1 cellular context compared by ENCODE assay signal in the genomic region with DNA sequence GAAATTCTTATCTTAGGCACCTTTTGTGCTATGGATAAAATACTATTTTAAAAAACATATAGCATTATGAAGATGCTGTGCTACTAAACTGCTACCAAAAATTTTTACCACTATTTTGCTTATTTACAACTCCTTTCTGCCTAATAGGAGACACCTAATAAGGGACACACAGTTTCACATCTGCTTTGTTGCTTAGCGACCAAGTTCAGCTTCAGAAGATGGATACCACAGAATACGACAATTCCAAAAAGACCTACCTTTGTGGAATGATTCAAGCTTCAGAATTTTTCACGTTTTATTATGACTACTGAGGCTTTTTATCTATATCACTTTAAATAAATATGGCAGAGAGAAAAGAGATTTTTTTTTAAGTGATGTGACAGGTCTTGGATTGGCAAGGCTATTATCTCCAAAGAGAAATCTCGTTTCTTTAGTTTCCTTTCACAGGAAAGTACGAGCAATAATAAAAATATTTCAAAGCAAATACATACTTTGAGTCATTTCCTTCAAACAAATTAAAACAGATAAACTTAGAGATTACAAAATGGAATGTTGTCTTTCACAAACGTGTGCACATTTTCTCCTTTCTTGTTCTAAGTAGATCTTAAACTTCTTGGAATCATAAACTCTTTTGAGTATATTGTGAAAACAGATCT.
TF ChIP-seq lines count a peak whose summit lies in the region.

No MANE protein-coding gene starts in this region.

TF ChIP-seq in K562, 482 proteins besides CTCF, POLR2A, EP300 and RAD21:
- TF ChIP-seq, protein P1, sequence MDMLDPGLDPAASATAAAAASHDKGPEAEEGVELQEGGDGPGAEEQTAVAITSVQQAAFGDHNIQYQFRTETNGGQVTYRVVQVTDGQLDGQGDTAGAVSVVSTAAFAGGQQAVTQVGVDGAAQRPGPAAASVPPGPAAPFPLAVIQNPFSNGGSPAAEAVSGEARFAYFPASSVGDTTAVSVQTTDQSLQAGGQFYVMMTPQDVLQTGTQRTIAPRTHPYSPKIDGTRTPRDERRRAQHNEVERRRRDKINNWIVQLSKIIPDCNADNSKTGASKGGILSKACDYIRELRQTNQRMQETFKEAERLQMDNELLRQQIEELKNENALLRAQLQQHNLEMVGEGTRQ (CRISPR knock-in tag; IDR thresholded peaks at IDR 0.05) = no peak
- TF ChIP-seq RFX1 (IDR thresholded peaks at IDR 0.05) (peak; percentile 55; the same call in 1 of the 2 replicates), MCM3 (IDR thresholded peaks at IDR 0.05) (no peak), ZNF134 (CRISPR knock-in tag; conservative IDR thresholded peaks at IDR 0.05) (no peak)
